12 cellular contexts compared by ENCODE assay signal in genomic region chr22:41913842-41914534, GRCh38.
DNase-seq lines count a peak whose midpoint lies in the region; ATAC-seq lines count a peak whose summit lies in the region.
"Had no signal": no experiment of that assay in that cellular context is flagged by ENCODE, and none has a peak within 500 bp of the region (broad histone marks: within the 10 kb centered on the region; RNA-seq: fewer than 3 reads in every experiment).

No MANE protein-coding gene starts in this region.

- peaks cover 6% of the 10 kb centered on the region for H3K4me1 Mint-ChIP-seq in central memory CD8-positive, alpha-beta T cell

- H3K9me3 ChIP-seq in HUES48 (ENCODE audit: control insufficient read depth, insufficient read depth, low read length): no peaks in the 10 kb centered on the region
- H3K9me3 ChIP-seq: lower lobe of right lung had no signal

- no peak overlapping the region for H3K27ac ChIP-seq in HUES48 (ENCODE audit: low read depth, low read length)
- H3K27ac ChIP-seq in rectal smooth muscle tissue (ENCODE audit: low read depth, low read length): no peak overlapping the region
- H3K27ac ChIP-seq: lower lobe of right lung had no signal

- no peak overlapping the region for H3K27ac Mint-ChIP-seq in central memory CD8-positive, alpha-beta T cell (ENCODE audit: low read depth)
- H3K27ac Mint-ChIP-seq: activated CD4-positive, alpha-beta memory T cell treated with anti-CD3 and anti-CD28 coated beads, Interleukin-2, amount 10 ng/mL, durations not matched to agents 7 days and 5 days; T-helper 17 cell had no signal

- H3K27me3 ChIP-seq in HUES48 (ENCODE audit: control insufficient read depth, insufficient read depth, low read length) (peaks cover 100% of the 10 kb centered on the region), rectal smooth muscle tissue (ENCODE audit: control insufficient read depth, insufficient read depth, low read length) (peaks cover 48% of the 10 kb centered on the region)

- peaks cover 59% of the 10 kb centered on the region for H3K27me3 Mint-ChIP-seq in central memory CD8-positive, alpha-beta T cell

- H3K36me3 ChIP-seq in HUES48 (ENCODE audit: control insufficient read depth, insufficient read depth, low read length): no peaks in the 10 kb centered on the region
- H3K36me3 ChIP-seq in rectal smooth muscle tissue (ENCODE audit: control insufficient read depth, insufficient read depth, low read length): no peaks in the 10 kb centered on the region
- H3K36me3 ChIP-seq: lower lobe of right lung had no signal

- no peaks in the 10 kb centered on the region for H3K9me3 Mint-ChIP-seq in central memory CD8-positive, alpha-beta T cell
- H3K9me3 Mint-ChIP-seq: activated CD4-positive, alpha-beta memory T cell treated with anti-CD3 and anti-CD28 coated beads, Interleukin-2, amount 10 ng/mL, durations not matched to agents 7 days and 5 days had no signal

- H3K9ac ChIP-seq in HUES48 (ENCODE audit: low read depth, low read length) (no peak overlapping the region), rectal smooth muscle tissue (ENCODE audit: low read length) (no peak overlapping the region)

- H3K4me1 ChIP-seq in HUES48 (ENCODE audit: control insufficient read depth, insufficient read depth, low read length) (no peaks in the 10 kb centered on the region), rectal smooth muscle tissue (ENCODE audit: control insufficient read depth, insufficient read depth, low read length) (peaks cover 3% of the 10 kb centered on the region)

- peak overlapping the region; percentile 60 for H3K4me3 Mint-ChIP-seq in central memory CD8-positive, alpha-beta T cell
- H3K4me3 Mint-ChIP-seq: activated CD4-positive, alpha-beta memory T cell treated with anti-CD3 and anti-CD28 coated beads, Interleukin-2, amount 10 ng/mL, durations not matched to agents 7 days and 5 days had no signal

- DNase-seq in NCI-H2227 (lab: John Stamatoyannopoulos, UW; ENCODE audit: unreplicated experiment) (peak; percentile 21), NCI-H2227 treated with DMSO at 0.1 percent for 48 hours (lab: John Stamatoyannopoulos, UW) (no peak), anterior cingulate cortex (lab: John Stamatoyannopoulos, UW) (no peak), inferior parietal cortex (ENCODE audit: extremely low spot score) (no peak), SIG-M5 treated with dmso at 0.1 percent for 504 hours (lab: John Stamatoyannopoulos, UW; ENCODE audit: unreplicated experiment) (no peak)
- no peak for DNase-seq in central memory CD8-positive, alpha-beta T cell (ENCODE audit: low spot score in 2 of 2)
- DNase-seq: activated CD4-positive, alpha-beta memory T cell treated with anti-CD3 and anti-CD28 coated beads, Interleukin-2, amount 10 ng/mL, durations not matched to agents 7 days and 5 days; lower lobe of right lung; NCI-H187; T-helper 17 cell had no signal

- H3K4me3 ChIP-seq in HUES48 (ENCODE audit: low read depth, low read length) (peak overlapping the region; percentile 59; the same call in 1 of the 2 replicates), rectal smooth muscle tissue (ENCODE audit: low read length) (peak overlapping the region; percentile 19)

- no peak for ATAC-seq in central memory CD8-positive, alpha-beta T cell (replicated peaks; ENCODE audit: extremely low read depth, poor library complexity, severe bottlenecking)

- H3K36me3 Mint-ChIP-seq in central memory CD8-positive, alpha-beta T cell (ENCODE audit: insufficient read depth): peaks cover 2% of the 10 kb centered on the region
